Comparison of ENCODE assay signal across 1 cellular context in the genomic region with DNA sequence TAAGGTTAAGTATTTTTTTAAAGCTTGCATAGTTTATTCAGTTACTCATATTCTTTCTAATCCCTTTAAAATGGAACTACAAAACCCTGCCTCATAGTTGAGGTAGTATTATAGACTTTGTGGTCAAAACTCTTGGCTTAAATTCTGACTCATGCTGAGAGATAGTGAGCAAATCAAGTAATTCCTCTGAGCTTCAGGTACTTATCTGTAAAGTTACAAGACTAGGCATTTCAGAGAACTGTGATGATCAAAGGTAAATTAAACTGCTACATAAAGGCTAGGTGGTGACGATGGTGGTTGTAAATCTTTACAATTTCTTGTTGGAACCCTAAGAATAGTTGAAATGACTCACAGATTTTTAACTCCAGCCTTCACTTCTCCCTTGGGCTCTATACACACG.
TF ChIP-seq lines count a peak whose summit lies in the region.

No MANE protein-coding gene starts in this region.

TF ChIP-seq in HCT116, 20 proteins besides CTCF, POLR2A, EP300 and RAD21 (continued from another document):
- TF ChIP-seq YY1 (IDR thresholded peaks at IDR 0.05; ENCODE audit: extremely low read depth, insufficient replicate concordance, low read depth, low read length) (peak; percentile 39), ZFX (IDR thresholded peaks at IDR 0.05) (no peak), SIN3A (IDR thresholded peaks at IDR 0.05; ENCODE audit: low read depth) (peak; percentile 82), TCF7L2 (IDR thresholded peaks at IDR 0.05; ENCODE audit: borderline replicate concordance, extremely low read depth, insufficient read depth, insufficient read length) (peak; percentile 92), ELF1 (IDR thresholded peaks at IDR 0.05; ENCODE audit: borderline replicate concordance, low read depth) (no peak; the same call in 1 of the 2 replicates), EGR1 (IDR thresholded peaks at IDR 0.05; ENCODE audit: low read depth) (peak; percentile 15; the same call in 1 of the 2 replicates), SRF (IDR thresholded peaks at IDR 0.05; ENCODE audit: low read depth) (peak; percentile 75; the same call in 1 of the 2 replicates), SP1 (IDR thresholded peaks at IDR 0.05; ENCODE audit: low read depth) (peak; percentile 94), POLR2AphosphoS5 (IDR thresholded peaks at IDR 0.05; ENCODE audit: low read depth, low read length) (peak; percentile 55; the same call in 1 of the 2 replicates), JUND (IDR thresholded peaks at IDR 0.05) (peak; percentile 98), FOSL1 (IDR thresholded peaks at IDR 0.05; ENCODE audit: low read depth) (peak; percentile 95), CEBPB (IDR thresholded peaks at IDR 0.05; ENCODE audit: low read depth) (peak; percentile 84), ZNF274 (IDR thresholded peaks at IDR 0.05; ENCODE audit: low read depth, low read length) (no peak), CBX3 (IDR thresholded peaks at IDR 0.05; ENCODE audit: low read depth) (peak; percentile 81), EZH2phosphoT487 (IDR thresholded peaks at IDR 0.05; ENCODE audit: borderline replicate concordance) (no peak)
- TF ChIP-seq, protein P1, sequence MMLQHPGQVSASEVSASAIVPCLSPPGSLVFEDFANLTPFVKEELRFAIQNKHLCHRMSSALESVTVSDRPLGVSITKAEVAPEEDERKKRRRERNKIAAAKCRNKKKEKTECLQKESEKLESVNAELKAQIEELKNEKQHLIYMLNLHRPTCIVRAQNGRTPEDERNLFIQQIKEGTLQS (IDR thresholded peaks at IDR 0.05), result no peak
- TF ChIP-seq, protein P2, sequence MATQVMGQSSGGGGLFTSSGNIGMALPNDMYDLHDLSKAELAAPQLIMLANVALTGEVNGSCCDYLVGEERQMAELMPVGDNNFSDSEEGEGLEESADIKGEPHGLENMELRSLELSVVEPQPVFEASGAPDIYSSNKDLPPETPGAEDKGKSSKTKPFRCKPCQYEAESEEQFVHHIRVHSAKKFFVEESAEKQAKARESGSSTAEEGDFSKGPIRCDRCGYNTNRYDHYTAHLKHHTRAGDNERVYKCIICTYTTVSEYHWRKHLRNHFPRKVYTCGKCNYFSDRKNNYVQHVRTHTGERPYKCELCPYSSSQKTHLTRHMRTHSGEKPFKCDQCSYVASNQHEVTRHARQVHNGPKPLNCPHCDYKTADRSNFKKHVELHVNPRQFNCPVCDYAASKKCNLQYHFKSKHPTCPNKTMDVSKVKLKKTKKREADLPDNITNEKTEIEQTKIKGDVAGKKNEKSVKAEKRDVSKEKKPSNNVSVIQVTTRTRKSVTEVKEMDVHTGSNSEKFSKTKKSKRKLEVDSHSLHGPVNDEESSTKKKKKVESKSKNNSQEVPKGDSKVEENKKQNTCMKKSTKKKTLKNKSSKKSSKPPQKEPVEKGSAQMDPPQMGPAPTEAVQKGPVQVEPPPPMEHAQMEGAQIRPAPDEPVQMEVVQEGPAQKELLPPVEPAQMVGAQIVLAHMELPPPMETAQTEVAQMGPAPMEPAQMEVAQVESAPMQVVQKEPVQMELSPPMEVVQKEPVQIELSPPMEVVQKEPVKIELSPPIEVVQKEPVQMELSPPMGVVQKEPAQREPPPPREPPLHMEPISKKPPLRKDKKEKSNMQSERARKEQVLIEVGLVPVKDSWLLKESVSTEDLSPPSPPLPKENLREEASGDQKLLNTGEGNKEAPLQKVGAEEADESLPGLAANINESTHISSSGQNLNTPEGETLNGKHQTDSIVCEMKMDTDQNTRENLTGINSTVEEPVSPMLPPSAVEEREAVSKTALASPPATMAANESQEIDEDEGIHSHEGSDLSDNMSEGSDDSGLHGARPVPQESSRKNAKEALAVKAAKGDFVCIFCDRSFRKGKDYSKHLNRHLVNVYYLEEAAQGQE (IDR thresholded peaks at IDR 0.05; ENCODE audit: low read depth), result no peak
- TF ChIP-seq, protein P3, sequence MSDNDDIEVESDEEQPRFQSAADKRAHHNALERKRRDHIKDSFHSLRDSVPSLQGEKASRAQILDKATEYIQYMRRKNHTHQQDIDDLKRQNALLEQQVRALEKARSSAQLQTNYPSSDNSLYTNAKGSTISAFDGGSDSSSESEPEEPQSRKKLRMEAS (IDR thresholded peaks at IDR 0.05), result peak; percentile 46; the same call in 1 of the 2 replicates
- TF ChIP-seq, protein P4, sequence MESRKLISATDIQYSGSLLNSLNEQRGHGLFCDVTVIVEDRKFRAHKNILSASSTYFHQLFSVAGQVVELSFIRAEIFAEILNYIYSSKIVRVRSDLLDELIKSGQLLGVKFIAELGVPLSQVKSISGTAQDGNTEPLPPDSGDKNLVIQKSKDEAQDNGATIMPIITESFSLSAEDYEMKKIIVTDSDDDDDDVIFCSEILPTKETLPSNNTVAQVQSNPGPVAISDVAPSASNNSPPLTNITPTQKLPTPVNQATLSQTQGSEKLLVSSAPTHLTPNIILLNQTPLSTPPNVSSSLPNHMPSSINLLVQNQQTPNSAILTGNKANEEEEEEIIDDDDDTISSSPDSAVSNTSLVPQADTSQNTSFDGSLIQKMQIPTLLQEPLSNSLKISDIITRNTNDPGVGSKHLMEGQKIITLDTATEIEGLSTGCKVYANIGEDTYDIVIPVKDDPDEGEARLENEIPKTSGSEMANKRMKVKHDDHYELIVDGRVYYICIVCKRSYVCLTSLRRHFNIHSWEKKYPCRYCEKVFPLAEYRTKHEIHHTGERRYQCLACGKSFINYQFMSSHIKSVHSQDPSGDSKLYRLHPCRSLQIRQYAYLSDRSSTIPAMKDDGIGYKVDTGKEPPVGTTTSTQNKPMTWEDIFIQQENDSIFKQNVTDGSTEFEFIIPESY (IDR thresholded peaks at IDR 0.05; ENCODE audit: extremely low read depth, insufficient replicate concordance, low read length), result no peak
